11 cellular contexts compared by ENCODE assay signal in genomic region chr4:82376109-82376508, GRCh38. TPM values are rescaled to one million over a fixed set of nuclear protein-coding genes. Genes with fewer than 3 reads are reported as not detected.
DNase-seq lines count a peak whose midpoint lies in the region; ATAC-seq and TF ChIP-seq lines count a peak whose summit lies in the region.
"Had no signal": no experiment of that assay in that cellular context is flagged by ENCODE, and none has a peak within 500 bp of the region (broad histone marks: within the 10 kb centered on the region; RNA-seq: fewer than 3 reads in every experiment).

No MANE protein-coding gene starts in this region.

- CTCF ChIA-PET in CD4-positive, alpha-beta T cell (lab: Charles Lee) = interaction anchor here (0.6 to 3.0 kb wide), 2 partner anchors 53 to 734 kb away, joined by 3 to 24 read pairs; no protein-coding TSS in a partner anchor
- CTCF ChIA-PET in HCT116 (lab: Charles Lee) = no interaction called here
- CTCF ChIA-PET in naive thymus-derived CD4-positive, alpha-beta T cell (lab: Charles Lee) = no interaction called here

- peak overlapping the region; percentile 98 for H3K27ac Mint-ChIP-seq in CD4-positive, alpha-beta T cell
- no peak overlapping the region for H3K27ac Mint-ChIP-seq in activated naive CD8-positive, alpha-beta T cell
- H3K27ac Mint-ChIP-seq in naive thymus-derived CD4-positive, alpha-beta T cell = peak overlapping the region in 6 of 9 donors; percentile 4 to 100 (median 40)

- RAD21 ChIA-PET in HCT116 (lab: Charles Lee; ENCODE audit: low non-redundant PET in 1 of 2, low total read pairs in 2 of 2, uncharacterized antibody in 2 of 2, unreplicated experiment in 2 of 2) = no interaction called here

- peaks cover 54% of the 10 kb centered on the region for H3K4me1 Mint-ChIP-seq in CD4-positive, alpha-beta T cell (ENCODE audit: low read depth)
- peaks cover 24% of the 10 kb centered on the region for H3K4me1 Mint-ChIP-seq in activated naive CD8-positive, alpha-beta T cell (ENCODE audit: low read depth)
- H3K4me1 Mint-ChIP-seq in naive thymus-derived CD4-positive, alpha-beta T cell = peaks cover 25 to 48% (median 41%) of the 10 kb centered on the region in 7 donors

- peaks cover 22 to 37% of the 10 kb centered on the region in 2 experiments for H3K4me1 ChIP-seq in HCT116 (ENCODE audit: control insufficient read depth in 1 of 2, insufficient read depth in 2 of 2, low read length in 2 of 2)
- peaks cover 8 to 12% of the 10 kb centered on the region in 2 donors for H3K4me1 ChIP-seq in naive thymus-derived CD4-positive, alpha-beta T cell (ENCODE audit: control insufficient read depth in 2 of 2, insufficient read depth in 2 of 2, low read length in 2 of 2)

- ATAC-seq in CD4-positive, alpha-beta T cell (ENCODE audit: poor library complexity) = no peak
- ATAC-seq in HCT116 (no peak), GM19328 (IDR thresholded peaks at IDR 0.05; ENCODE audit: unreplicated experiment) (no peak)
- ATAC-seq in naive thymus-derived CD4-positive, alpha-beta T cell = no peak
- ATAC-seq: stimulated activated naive B cell treated with anti-CD40 and anti-IgM and Interleukin-4, amounts not matched to agents 10 μg/mL and 1 μg/mL and 100 μg/mL, for 72 hours had no signal

- no peaks in the 10 kb centered on the region for H3K9me3 Mint-ChIP-seq in CD4-positive, alpha-beta T cell
- H3K9me3 Mint-ChIP-seq in activated naive CD8-positive, alpha-beta T cell (ENCODE audit: low read depth) = no peaks in the 10 kb centered on the region
- peaks cover 0 to 8% (median 0%) of the 10 kb centered on the region in 11 donors for H3K9me3 Mint-ChIP-seq in naive thymus-derived CD4-positive, alpha-beta T cell

- H3K36me3 Mint-ChIP-seq in CD4-positive, alpha-beta T cell (ENCODE audit: low read depth) = peaks cover 46% of the 10 kb centered on the region
- peaks cover 17% of the 10 kb centered on the region for H3K36me3 Mint-ChIP-seq in activated naive CD8-positive, alpha-beta T cell
- H3K36me3 Mint-ChIP-seq in naive thymus-derived CD4-positive, alpha-beta T cell = peaks cover 5 to 42% (median 14%) of the 10 kb centered on the region in 5 donors

- no peak for TF ChIP-seq CTCF in CD4-positive, alpha-beta T cell (IDR thresholded peaks at IDR 0.05)
- TF ChIP-seq CTCF in HCT116 (IDR thresholded peaks at IDR 0.05 in 2 of 3, conservative IDR thresholded peaks at IDR 0.05 in 1 of 3; ENCODE audit: borderline replicate concordance in 1 of 3, insufficient read depth in 1 of 3, low read depth in 2 of 3, low read length in 2 of 3) = no peak

- peak overlapping the region in 1 of 2 experiments; percentile 84; a peak in 1 of 4 replicates for H3K4me3 ChIP-seq in HCT116 (replicated peaks in 1 of 2; ENCODE audit: low read depth in 1 of 2, low read length in 2 of 2)
- no peak overlapping the region for H3K4me3 ChIP-seq in naive thymus-derived CD4-positive, alpha-beta T cell (ENCODE audit: low read length)

- no peaks in the 10 kb centered on the region for H3K27me3 Mint-ChIP-seq in CD4-positive, alpha-beta T cell
- H3K27me3 Mint-ChIP-seq in activated naive CD8-positive, alpha-beta T cell = no peaks in the 10 kb centered on the region
- H3K27me3 Mint-ChIP-seq in naive thymus-derived CD4-positive, alpha-beta T cell = peaks cover 0 to 3% (median 0%) of the 10 kb centered on the region in 5 donors
- H3K27me3 Mint-ChIP-seq: stimulated activated naive B cell treated with anti-CD40 and anti-IgM and Interleukin-4, amounts not matched to agents 10 μg/mL and 1 μg/mL and 100 μg/mL, for 72 hours had no signal

- H3K9me2 ChIP-seq in HCT116 (ENCODE audit: insufficient read depth) = no peaks in the 10 kb centered on the region

- no TSS peak for BruUV-seq in HCT116 (replicated peaks; lab: Mats Ljungman, UMichigan)

- peak overlapping the region; percentile 99 for H3K4me3 Mint-ChIP-seq in CD4-positive, alpha-beta T cell
- peak overlapping the region; percentile 99 for H3K4me3 Mint-ChIP-seq in activated naive CD8-positive, alpha-beta T cell
- peak overlapping the region; percentile 23 to 100 (median 95) for H3K4me3 Mint-ChIP-seq in naive thymus-derived CD4-positive, alpha-beta T cell

- POLR2A ChIA-PET in CD4-positive, alpha-beta T cell (lab: Charles Lee) = interaction anchor here (0.7 to 1.5 kb wide), 3 partner anchors 10 to 53 kb away, joined by 3 to 8 read pairs (median 4); no protein-coding TSS in a partner anchor
- POLR2A ChIA-PET in HCT116 (lab: Charles Lee) = interaction anchor here (0.7 kb wide), 1 partner anchor 44 kb away, joined by 5 read pairs; no protein-coding TSS in a partner anchor
- POLR2A ChIA-PET in naive thymus-derived CD4-positive, alpha-beta T cell (lab: Charles Lee) = interaction anchor here (2.8 kb wide), 1 partner anchor 52 kb away, joined by 95 read pairs; the partner anchor contains the start of gene HNRNPDL

- H3K79me2 ChIP-seq in HCT116 (ENCODE audit: insufficient read depth, low read length) = peaks cover 52% of the 10 kb centered on the region

- H3K36me3 ChIP-seq in HCT116 (ENCODE audit: control insufficient read depth in 1 of 2, insufficient read depth in 2 of 2, low read length in 2 of 2) = peaks cover 2 to 13% of the 10 kb centered on the region in 2 experiments
- H3K36me3 ChIP-seq in naive thymus-derived CD4-positive, alpha-beta T cell (ENCODE audit: control insufficient read depth in 2 of 3, insufficient read depth in 3 of 3, low read length in 3 of 3) = peaks cover 0 to 15% (median 0%) of the 10 kb centered on the region in 3 experiments

- no peak overlapping the region for H3K9ac ChIP-seq in HCT116 (ENCODE audit: low read length)

- no peak overlapping the region for H3K27ac ChIP-seq in CD4-positive, alpha-beta T cell (ENCODE audit: low read depth, low read length)
- H3K27ac ChIP-seq in HCT116 (ENCODE audit: low read depth, low read length) = no peak overlapping the region
- H3K27ac ChIP-seq in naive thymus-derived CD4-positive, alpha-beta T cell (ENCODE audit: low read depth, low read length) = no peak overlapping the region
- H3K27ac ChIP-seq: brain microvascular endothelial cell had no signal

- peaks cover 13% of the 10 kb centered on the region; the same call in 1 of the 2 replicates for H4K20me1 ChIP-seq in HCT116 (ENCODE audit: insufficient read depth)

- no peak for TF ChIP-seq POLR2A in HCT116 (IDR thresholded peaks at IDR 0.05; ENCODE audit: borderline replicate concordance, extremely low read depth, insufficient read depth, insufficient read length)

- DNase-seq in CD4-positive, alpha-beta T cell = no peak
- no peak for DNase-seq in HCT116 (ENCODE audit: low read depth, low spot score)
- no peak for DNase-seq in naive thymus-derived CD4-positive, alpha-beta T cell
- no peak for DNase-seq in superior temporal gyrus (ENCODE audit: extremely low spot score)
- no peak for DNase-seq in germinal center (ENCODE audit: low spot score)
- DNase-seq in ecto neural progenitor cell (ENCODE audit: low spot score) = no peak
- DNase-seq: brain microvascular endothelial cell; NCI-H1694 treated with DMSO at 0.1 percent for 48 hours; stimulated activated naive B cell treated with anti-CD40 and anti-IgM and Interleukin-4, amounts not matched to agents 10 μg/mL and 1 μg/mL and 100 μg/mL, for 72 hours had no signal

- no peak for TF ChIP-seq RAD21 in HCT116 (IDR thresholded peaks at IDR 0.05; ENCODE audit: low read depth)

- H3K9me3 ChIP-seq in CD4-positive, alpha-beta T cell (ENCODE audit: control insufficient read depth, low read length) = no peaks in the 10 kb centered on the region
- H3K9me3 ChIP-seq in HCT116 (ENCODE audit: control insufficient read depth in 1 of 2, insufficient read depth in 1 of 2, low read depth in 1 of 2, low read length in 2 of 2) = no peaks in the 10 kb centered on the region
- H3K9me3 ChIP-seq in naive thymus-derived CD4-positive, alpha-beta T cell (ENCODE audit: control insufficient read depth in 2 of 3, low read length in 3 of 3) = no peaks in the 10 kb centered on the region

- peak overlapping the region; percentile 83 for H3K4me2 ChIP-seq in HCT116 (ENCODE audit: low read length)

- intact Hi-C loops in CD4-positive, alpha-beta T cell (cut with DNase I, micrococcal nuclease) = loop anchor here (10.0 kb wide), 3 partner anchors 639 to 1109 kb away; partner anchors contain the start of genes ABRAXAS1 (in 2 of the 2), COQ2 (in 1 of the 2) and LIN54 (in 1 of the 2)
- intact Hi-C loops in HCT116 (cut with micrococcal nuclease) = no loop called here
- intact Hi-C loops in naive thymus-derived CD4-positive, alpha-beta T cell (cut with micrococcal nuclease) = loop anchor here in 1 of 2 donors (10.0 kb wide), 2 partner anchors 489 to 969 kb away; no protein-coding TSS in a partner anchor

- no peak overlapping the region for H2AFZ ChIP-seq in HCT116 (ENCODE audit: low read depth, low read length, poor library complexity, severe bottlenecking)

- no peaks in the 10 kb centered on the region for H3K27me3 ChIP-seq in CD4-positive, alpha-beta T cell (ENCODE audit: control insufficient read depth, insufficient read depth, low read length)
- no peaks in the 10 kb centered on the region for H3K27me3 ChIP-seq in HCT116 (ENCODE audit: insufficient read depth, low read length)
- H3K27me3 ChIP-seq in naive thymus-derived CD4-positive, alpha-beta T cell (ENCODE audit: control insufficient read depth in 2 of 2, insufficient read depth in 2 of 2, low read length in 2 of 2) = no peaks in the 10 kb centered on the region
- H3K27me3 ChIP-seq: brain microvascular endothelial cell had no signal

TF ChIP-seq in HCT116, 20 proteins besides CTCF, POLR2A, EP300 and RAD21 (continues in another document):
- no peak for TF ChIP-seq EGR1 (IDR thresholded peaks at IDR 0.05; ENCODE audit: low read depth)
- TF ChIP-seq CBX3 (IDR thresholded peaks at IDR 0.05; ENCODE audit: low read depth) = no peak
- no peak for TF ChIP-seq ZFX (IDR thresholded peaks at IDR 0.05)
- no peak for TF ChIP-seq CEBPB (IDR thresholded peaks at IDR 0.05; ENCODE audit: low read depth)
- TF ChIP-seq TCF7L2 (IDR thresholded peaks at IDR 0.05; ENCODE audit: borderline replicate concordance, extremely low read depth, insufficient read depth, insufficient read length) = no peak
- no peak for TF ChIP-seq YY1 (IDR thresholded peaks at IDR 0.05; ENCODE audit: extremely low read depth, insufficient replicate concordance, low read depth, low read length)

RNA-seq across cellular contexts. Expression of gene HNRNPD, which starts 2.3 kb away (rescaled TPM):
- total RNA-seq in CD4-positive, alpha-beta T cell = 100 to 1,000 TPM; 235 to 244 TPM
- total RNA-seq in HCT116 (2021; ENCODE audit: unreplicated experiment) = 357 TPM
- polyA plus RNA-seq in HCT116 (2012) = 258 and 261 TPM in 2 replicates
- 100 to 1,000 TPM; 200 to 355 (median 238) TPM for total RNA-seq in naive thymus-derived CD4-positive, alpha-beta T cell
- 100 to 1,000 TPM; 249 to 315 TPM for polyA plus RNA-seq in naive thymus-derived CD4-positive, alpha-beta T cell

RNA-seq across cellular contexts. Expression of gene HNRNPDL, which starts 54.2 kb away (rescaled TPM):
- 100 to 1,000 TPM; 461 to 467 TPM for total RNA-seq in CD4-positive, alpha-beta T cell
- total RNA-seq in HCT116 (2021; ENCODE audit: unreplicated experiment) = 206 TPM
- 132 and 162 TPM in 2 replicates for polyA plus RNA-seq in HCT116 (2012)
- 100 to 1,000 TPM; 297 to 440 (median 423) TPM for total RNA-seq in naive thymus-derived CD4-positive, alpha-beta T cell
- 100 to 1,000 TPM; 255 to 283 TPM for polyA plus RNA-seq in naive thymus-derived CD4-positive, alpha-beta T cell

RNA-seq across cellular contexts. Expression of gene ENOPH1, which starts 54.3 kb away (rescaled TPM):
- 10 to 100 TPM; 17.9 to 19.4 TPM for total RNA-seq in CD4-positive, alpha-beta T cell
- 53.4 TPM for total RNA-seq in HCT116 (2021; ENCODE audit: unreplicated experiment)
- 37.1 and 43.2 TPM in 2 replicates for polyA plus RNA-seq in HCT116 (2012)
- total RNA-seq in naive thymus-derived CD4-positive, alpha-beta T cell = 10 to 100 TPM; 16.3 to 36.5 (median 24.3) TPM
- polyA plus RNA-seq in naive thymus-derived CD4-positive, alpha-beta T cell = 10 to 100 TPM; 45.3 to 45.6 TPM
